17 cellular contexts compared by ENCODE assay signal in the genomic region with DNA sequence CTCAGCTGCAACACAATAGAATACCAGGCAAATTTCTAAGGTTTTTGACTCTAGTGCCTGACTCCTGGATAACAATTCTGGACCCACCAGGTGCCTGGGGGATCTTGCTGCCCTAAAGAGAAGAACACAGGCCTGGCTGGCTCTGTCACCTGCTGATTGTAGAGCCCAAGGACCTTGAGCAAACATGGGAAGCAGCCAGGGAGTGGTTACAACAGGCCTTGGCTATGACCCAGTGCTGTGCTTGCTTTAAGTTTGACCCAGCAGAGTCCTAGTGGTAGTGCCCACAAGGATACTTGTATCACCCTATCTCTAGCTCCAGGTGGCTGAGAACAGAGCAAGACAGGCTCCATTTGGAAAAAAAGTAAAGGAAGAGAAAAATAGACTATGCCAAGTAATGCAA.
A peak's percentile ranks its signal among the peaks of the same experiment; 100 is the strongest.
DNase-seq lines count a peak whose midpoint lies in the region; ATAC-seq and TF ChIP-seq lines count a peak whose summit lies in the region.
"Had no signal": no experiment of that assay in that cellular context is flagged by ENCODE, and none has a peak within 500 bp of the region (broad histone marks: within the 10 kb centered on the region; RNA-seq: fewer than 3 reads in every experiment).

No MANE protein-coding gene starts in this region.

- H3K27ac ChIP-seq in C4-2B (peak overlapping the region; percentile 41), endodermal cell (ENCODE audit: low read depth, low read length) (no peak overlapping the region), right cardiac atrium (ENCODE audit: low read length) (no peak overlapping the region)

- ATAC-seq in right cardiac atrium = no peak
- ATAC-seq: CD8-positive, alpha-beta T cell; GM23338; HCT116 had no signal

- intact Hi-C loops in activated T-helper 2 cell treated with anti-CD3 and anti-CD28 coated beads, Interferon-gamma antibody, Interleukin-2, Interleukin-4, amounts not matched to agents 10 μg/mL and 5 μg/mL and 100 μg/mL, durations not matched to agents 14 hours and 24 hours and 36 hours (cut with micrococcal nuclease) = no loop called here
- intact Hi-C loops in right cardiac atrium (cut with DNase I) = no loop called here
- intact Hi-C loops in activated CD4-positive, alpha-beta T cell treated with anti-CD3 and anti-CD28 coated beads, Interleukin-2, amount 10 ng/mL, durations not matched to agents 24 days and 14 days (cut with micrococcal nuclease) = no loop called here

- peaks cover 36% of the 10 kb centered on the region for H3K9me3 Mint-ChIP-seq in endodermal cell
- no peaks in the 10 kb centered on the region for H3K9me3 Mint-ChIP-seq in activated T-helper 2 cell treated with anti-CD3 and anti-CD28 coated beads, Interferon-gamma antibody, Interleukin-2, Interleukin-4, amounts not matched to agents 10 μg/mL and 5 μg/mL and 100 μg/mL, durations not matched to agents 14 hours and 24 hours and 36 hours
- H3K9me3 Mint-ChIP-seq in activated CD4-positive, alpha-beta T cell treated with anti-CD3 and anti-CD28 coated beads, Interleukin-2, amount 10 ng/mL, durations not matched to agents 24 days and 14 days = no peaks in the 10 kb centered on the region
- H3K9me3 Mint-ChIP-seq: CD8-positive, alpha-beta T cell had no signal

- peak overlapping the region; percentile 4 for H3K27ac Mint-ChIP-seq in endodermal cell
- no peak overlapping the region for H3K27ac Mint-ChIP-seq in activated T-helper 2 cell treated with anti-CD3 and anti-CD28 coated beads, Interferon-gamma antibody, Interleukin-2, Interleukin-4, amounts not matched to agents 10 μg/mL and 5 μg/mL and 100 μg/mL, durations not matched to agents 14 hours and 24 hours and 36 hours
- H3K27ac Mint-ChIP-seq in activated CD4-positive, alpha-beta T cell treated with anti-CD3 and anti-CD28 coated beads, Interleukin-2, amount 10 ng/mL, durations not matched to agents 24 days and 14 days = no peak overlapping the region
- H3K27ac Mint-ChIP-seq: CD4-positive, CD25-positive, alpha-beta regulatory T cell; CD8-positive, alpha-beta T cell; GM23338 had no signal

- H3K9ac ChIP-seq in endodermal cell (ENCODE audit: extremely low read depth, low read length, poor library complexity, severe bottlenecking) = no peak overlapping the region

- H3K27me3 ChIP-seq in endodermal cell (ENCODE audit: control insufficient read depth, insufficient read depth, low read length, poor library complexity, severe bottlenecking) (no peaks in the 10 kb centered on the region), right cardiac atrium (ENCODE audit: control insufficient read depth, insufficient read depth) (no peaks in the 10 kb centered on the region)

- no peak overlapping the region for H3K4me3 Mint-ChIP-seq in endodermal cell
- no peak overlapping the region for H3K4me3 Mint-ChIP-seq in activated T-helper 2 cell treated with anti-CD3 and anti-CD28 coated beads, Interferon-gamma antibody, Interleukin-2, Interleukin-4, amounts not matched to agents 10 μg/mL and 5 μg/mL and 100 μg/mL, durations not matched to agents 14 hours and 24 hours and 36 hours (ENCODE audit: low read depth)
- no peak overlapping the region for H3K4me3 Mint-ChIP-seq in activated CD4-positive, alpha-beta T cell treated with anti-CD3 and anti-CD28 coated beads, Interleukin-2, amount 10 ng/mL, durations not matched to agents 24 days and 14 days
- H3K4me3 Mint-ChIP-seq: CD4-positive, CD25-positive, alpha-beta regulatory T cell; CD8-positive, alpha-beta T cell; GM23338; H9 had no signal

- DNase-seq in LNCaP clone FGC (ENCODE audit: low read depth) = peak; percentile 26
- peak; percentile 2 for DNase-seq in NCI-H510A (lab: John Stamatoyannopoulos, UW)
- no peak for DNase-seq in endodermal cell
- DNase-seq in activated T-helper 2 cell treated with anti-CD3 and anti-CD28 coated beads, Interferon-gamma antibody, Interleukin-2, Interleukin-4, amounts not matched to agents 10 μg/mL and 5 μg/mL and 100 μg/mL, durations not matched to agents 14 hours and 24 hours and 36 hours (ENCODE audit: low spot score) = no peak
- DNase-seq in right cardiac atrium = no peak
- DNase-seq in HT-29 (ENCODE audit: low spot score) = no peak
- no peak for DNase-seq in activated CD4-positive, alpha-beta T cell treated with anti-CD3 and anti-CD28 coated beads, Interleukin-2, amount 10 ng/mL, durations not matched to agents 24 days and 14 days
- DNase-seq: C1 segment of cervical spinal cord; Caco-2; CD4-positive, CD25-positive, alpha-beta regulatory T cell; CD8-positive, alpha-beta T cell; DMS153; DND-41; H9 had no signal

- H3K36me3 ChIP-seq in endodermal cell (ENCODE audit: control insufficient read depth, insufficient read depth, low read length) = no peaks in the 10 kb centered on the region

- no peaks in the 10 kb centered on the region for H3K27me3 Mint-ChIP-seq in endodermal cell (ENCODE audit: insufficient read depth)
- no peaks in the 10 kb centered on the region for H3K27me3 Mint-ChIP-seq in activated T-helper 2 cell treated with anti-CD3 and anti-CD28 coated beads, Interferon-gamma antibody, Interleukin-2, Interleukin-4, amounts not matched to agents 10 μg/mL and 5 μg/mL and 100 μg/mL, durations not matched to agents 14 hours and 24 hours and 36 hours (ENCODE audit: low read depth)
- no peaks in the 10 kb centered on the region for H3K27me3 Mint-ChIP-seq in activated CD4-positive, alpha-beta T cell treated with anti-CD3 and anti-CD28 coated beads, Interleukin-2, amount 10 ng/mL, durations not matched to agents 24 days and 14 days
- H3K27me3 Mint-ChIP-seq: CD4-positive, CD25-positive, alpha-beta regulatory T cell had no signal

- H3K36me3 Mint-ChIP-seq in endodermal cell (ENCODE audit: low read depth) = peaks cover 22% of the 10 kb centered on the region
- no peaks in the 10 kb centered on the region for H3K36me3 Mint-ChIP-seq in activated T-helper 2 cell treated with anti-CD3 and anti-CD28 coated beads, Interferon-gamma antibody, Interleukin-2, Interleukin-4, amounts not matched to agents 10 μg/mL and 5 μg/mL and 100 μg/mL, durations not matched to agents 14 hours and 24 hours and 36 hours (ENCODE audit: low read depth)
- H3K36me3 Mint-ChIP-seq in activated CD4-positive, alpha-beta T cell treated with anti-CD3 and anti-CD28 coated beads, Interleukin-2, amount 10 ng/mL, durations not matched to agents 24 days and 14 days (ENCODE audit: low read depth) = no peaks in the 10 kb centered on the region
- H3K36me3 Mint-ChIP-seq: CD4-positive, CD25-positive, alpha-beta regulatory T cell; CD8-positive, alpha-beta T cell had no signal

- H3K9me3 ChIP-seq in endodermal cell (ENCODE audit: control insufficient read depth, low read length) (no peaks in the 10 kb centered on the region), right cardiac atrium (ENCODE audit: control insufficient read depth, low read length) (no peaks in the 10 kb centered on the region)
- H3K9me3 ChIP-seq: Caco-2 had no signal

- H3K4me3 ChIP-seq in LNCaP clone FGC (ENCODE audit: low read depth, low read length) (no peak overlapping the region), endodermal cell (ENCODE audit: low read length) (no peak overlapping the region), right cardiac atrium (ENCODE audit: low read length) (no peak overlapping the region)
- H3K4me3 ChIP-seq: GM23338 had no signal

- H3K4me1 ChIP-seq in endodermal cell (ENCODE audit: control insufficient read depth, insufficient read depth, low read length) (no peaks in the 10 kb centered on the region), right cardiac atrium (ENCODE audit: control insufficient read depth, insufficient read depth, low read length) (no peaks in the 10 kb centered on the region)
- H3K4me1 ChIP-seq: Caco-2 had no signal

- TF ChIP-seq CTCF in C4-2B (conservative IDR thresholded peaks at IDR 0.05) (no peak), LNCaP clone FGC (IDR thresholded peaks at IDR 0.05; ENCODE audit: control insufficient read depth, extremely low read depth, insufficient read depth) (no peak), endodermal cell (conservative IDR thresholded peaks at IDR 0.05) (no peak)

- peaks cover 8% of the 10 kb centered on the region for H3K4me1 Mint-ChIP-seq in endodermal cell
- no peaks in the 10 kb centered on the region for H3K4me1 Mint-ChIP-seq in activated T-helper 2 cell treated with anti-CD3 and anti-CD28 coated beads, Interferon-gamma antibody, Interleukin-2, Interleukin-4, amounts not matched to agents 10 μg/mL and 5 μg/mL and 100 μg/mL, durations not matched to agents 14 hours and 24 hours and 36 hours (ENCODE audit: low read depth)
- no peaks in the 10 kb centered on the region for H3K4me1 Mint-ChIP-seq in activated CD4-positive, alpha-beta T cell treated with anti-CD3 and anti-CD28 coated beads, Interleukin-2, amount 10 ng/mL, durations not matched to agents 24 days and 14 days
- H3K4me1 Mint-ChIP-seq: CD4-positive, CD25-positive, alpha-beta regulatory T cell; GM23338 had no signal

Comparison
In these comparisons a context has a peak if more than half of its experiments do, and no peak if none do; other contexts are left out.
1. DNase-seq: peak in LNCaP clone FGC (single experiment) and NCI-H510A (single experiment); none in endodermal cell (single experiment), activated T-helper 2 cell treated with anti-CD3 and anti-CD28 coated beads, Interferon-gamma antibody, Interleukin-2, Interleukin-4, amounts not matched to agents 10 μg/mL and 5 μg/mL and 100 μg/mL, durations not matched to agents 14 hours and 24 hours and 36 hours (single experiment), right cardiac atrium (0 of 3), HT-29 (single experiment) and activated CD4-positive, alpha-beta T cell treated with anti-CD3 and anti-CD28 coated beads, Interleukin-2, amount 10 ng/mL, durations not matched to agents 24 days and 14 days (single experiment).